Comparison of ENCODE assay signal across 10 cellular contexts in the genomic region with DNA sequence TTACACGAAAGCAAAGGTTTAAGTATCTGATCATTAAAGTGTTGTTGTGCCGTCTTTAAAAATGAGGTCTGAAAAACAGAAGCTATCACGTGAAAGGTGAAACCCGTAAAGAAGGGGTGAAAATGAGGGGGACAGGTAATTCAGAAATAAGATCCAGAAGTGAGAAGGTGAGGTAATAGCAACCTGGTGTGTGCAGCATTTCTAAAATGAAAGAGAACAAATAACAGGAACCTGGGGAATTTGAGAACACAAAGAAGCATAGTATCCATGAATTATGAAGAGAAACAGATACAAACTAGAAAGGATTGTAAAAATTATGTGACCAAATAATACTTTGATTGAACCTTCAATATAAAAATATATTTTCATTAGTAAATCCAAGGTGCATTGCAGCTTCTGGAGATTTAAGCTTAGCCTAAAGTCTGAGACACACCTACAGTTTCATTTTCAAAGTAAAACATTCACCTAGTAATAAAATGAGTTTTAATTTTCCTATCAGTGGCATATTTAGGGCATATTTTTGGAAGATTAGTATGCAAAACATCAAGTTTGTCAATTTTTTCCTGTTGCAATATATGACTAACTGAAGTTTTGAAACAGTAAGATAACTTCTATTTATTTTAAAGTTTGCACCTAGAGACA. TPM values are rescaled to one million over a fixed set of nuclear protein-coding genes. Genes with fewer than 3 reads are reported as not detected.
A peak's percentile ranks its signal among the peaks of the same experiment; 100 is the strongest.
DNase-seq lines count a peak whose midpoint lies in the region; ATAC-seq and TF ChIP-seq lines count a peak whose summit lies in the region.
"Had no signal": no experiment of that assay in that cellular context is flagged by ENCODE, and none has a peak within 500 bp of the region (broad histone marks: within the 10 kb centered on the region; RNA-seq: fewer than 3 reads in every experiment).

No MANE protein-coding gene starts in this region.

- DNase-seq in Calu3 (no peak), Karpas-422 (no peak), natural killer cell (no peak), occipital lobe (lab: John Stamatoyannopoulos, UW) (no peak), iPS-NIHi7 (ENCODE audit: extremely low spot score) (no peak)
- no peak for DNase-seq in stimulated activated CD4-positive, alpha-beta T cell treated with anti-CD3 and anti-CD28 coated beads, Interleukin-4, amount 100 ng/mL, for 4 hours
- DNase-seq: EL had no signal

- BruUV-seq in Calu3 (replicated peaks; lab: Mats Ljungman, UMichigan): no TSS peak

- H3K27ac ChIP-seq in Karpas-422 (ENCODE audit: low read length): no peak overlapping the region
- peak overlapping the region; percentile 84 for H3K27ac ChIP-seq in cingulate gyrus (ENCODE audit: low read depth, low read length)
- H3K27ac ChIP-seq: SJSA1 had no signal

- no peaks in the 10 kb centered on the region for H4K20me1 ChIP-seq in Karpas-422 (ENCODE audit: insufficient read depth, low read depth, low read length)

- peak overlapping the region; percentile 70; the same call in 1 of the 2 replicates for H3K9ac ChIP-seq in Karpas-422 (ENCODE audit: low read length)

- ATAC-seq in natural killer cell (no peak), GM18517 (IDR thresholded peaks at IDR 0.05; ENCODE audit: unreplicated experiment) (no peak)

- H3K9me2 ChIP-seq in Karpas-422 (replicated peaks; ENCODE audit: insufficient read depth, low read length): no peaks in the 10 kb centered on the region

- H3K4me2 ChIP-seq in Karpas-422 (ENCODE audit: low read depth, low read length, poor library complexity, severe bottlenecking): peak overlapping the region; percentile 90

- H3K9me3 Mint-ChIP-seq in Calu3 (ENCODE audit: low read depth, unreplicated experiment): no peaks in the 10 kb centered on the region
- no peaks in the 10 kb centered on the region for H3K9me3 Mint-ChIP-seq in natural killer cell

- H3K9me3 ChIP-seq in Karpas-422 (ENCODE audit: low read length): no peaks in the 10 kb centered on the region
- H3K9me3 ChIP-seq: SJSA1 had no signal

- peaks cover 17% of the 10 kb centered on the region for H3K4me1 Mint-ChIP-seq in Calu3 (ENCODE audit: low read depth, unreplicated experiment)
- H3K4me1 Mint-ChIP-seq in natural killer cell: peaks cover 31 to 35% of the 10 kb centered on the region in 2 donors

- TF ChIP-seq CTCF in Calu3 (IDR thresholded peaks at IDR 0.05; ENCODE audit: unreplicated experiment) (no peak), natural killer cell (IDR thresholded peaks at IDR 0.05) (no peak)

- no peak overlapping the region for H2AFZ ChIP-seq in Karpas-422 (ENCODE audit: low read length)

- no peaks in the 10 kb centered on the region for H3K79me2 ChIP-seq in Karpas-422 (ENCODE audit: low read length)

- H3K27ac Mint-ChIP-seq in Calu3 (ENCODE audit: unreplicated experiment) (no peak overlapping the region), natural killer cell (peak overlapping the region; percentile 83 to 89)

- intact Hi-C loops in Calu3 (cut with micrococcal nuclease; ENCODE audit: unreplicated experiment) (loop anchor here (10.0 kb wide), 1 partner anchor 236 kb away; no protein-coding TSS in a partner anchor), natural killer cell (cut with micrococcal nuclease) (no loop called here)

- no peaks in the 10 kb centered on the region for H3K27me3 ChIP-seq in Karpas-422 (ENCODE audit: low read length)

- CTCF ChIA-PET in Calu3 (lab: Charles Lee): no interaction called here

- peaks cover 48% of the 10 kb centered on the region for H3K4me1 ChIP-seq in Karpas-422 (ENCODE audit: low read length)

- H3K36me3 Mint-ChIP-seq in Calu3 (ENCODE audit: insufficient read depth, unreplicated experiment) (peaks cover 26% of the 10 kb centered on the region), natural killer cell (peaks cover 8% of the 10 kb centered on the region)

- H3K36me3 ChIP-seq in Karpas-422 (ENCODE audit: insufficient read depth, low read length): no peaks in the 10 kb centered on the region
- H3K36me3 ChIP-seq: SJSA1 had no signal

- peak overlapping the region; percentile 75 for H3K4me3 ChIP-seq in Karpas-422 (ENCODE audit: low read length)

- H3K27me3 Mint-ChIP-seq in Calu3 (ENCODE audit: unreplicated experiment) (peaks cover 56% of the 10 kb centered on the region), natural killer cell (ENCODE audit: low read depth in 2 of 2) (peaks cover 13 to 14% of the 10 kb centered on the region in 2 donors)

- H3K4me3 Mint-ChIP-seq in Calu3 (ENCODE audit: low read depth, unreplicated experiment): peak overlapping the region; percentile 83
- peak overlapping the region; percentile 94 for H3K4me3 Mint-ChIP-seq in natural killer cell

RNA-seq across cellular contexts. Expression of gene HEY2, which starts 1.4 kb away (rescaled TPM):
- total RNA-seq in Calu3 (2022): 0.47 and 0.64 TPM in 2 replicates
- total RNA-seq in Karpas-422 (2014; rRNA removed; shearing (Covaris generic); ENCODE audit: low replicate concordance): 0.07 and 0.11 TPM in 2 replicates
- under 1 TPM; 0.66 to 0.93 (median 0.73) TPM for total RNA-seq in natural killer cell
- 0.62 TPM for total RNA-seq in occipital lobe

RNA-seq across cellular contexts. Expression of gene NCOA7, which starts 39.9 kb away (rescaled TPM):
- total RNA-seq in Calu3 (2022) (97.1 and 102 TPM in 2 replicates), natural killer cell (10 to 100 TPM; 37.3 to 66.6 (median 56.8) TPM), occipital lobe (33.5 TPM)
- 28.6 and 34.2 TPM in 2 replicates for total RNA-seq in Karpas-422 (2014; rRNA removed; shearing (Covaris generic); ENCODE audit: low replicate concordance)
